ENCODE assay signal across 15 cellular contexts in the genomic region with DNA sequence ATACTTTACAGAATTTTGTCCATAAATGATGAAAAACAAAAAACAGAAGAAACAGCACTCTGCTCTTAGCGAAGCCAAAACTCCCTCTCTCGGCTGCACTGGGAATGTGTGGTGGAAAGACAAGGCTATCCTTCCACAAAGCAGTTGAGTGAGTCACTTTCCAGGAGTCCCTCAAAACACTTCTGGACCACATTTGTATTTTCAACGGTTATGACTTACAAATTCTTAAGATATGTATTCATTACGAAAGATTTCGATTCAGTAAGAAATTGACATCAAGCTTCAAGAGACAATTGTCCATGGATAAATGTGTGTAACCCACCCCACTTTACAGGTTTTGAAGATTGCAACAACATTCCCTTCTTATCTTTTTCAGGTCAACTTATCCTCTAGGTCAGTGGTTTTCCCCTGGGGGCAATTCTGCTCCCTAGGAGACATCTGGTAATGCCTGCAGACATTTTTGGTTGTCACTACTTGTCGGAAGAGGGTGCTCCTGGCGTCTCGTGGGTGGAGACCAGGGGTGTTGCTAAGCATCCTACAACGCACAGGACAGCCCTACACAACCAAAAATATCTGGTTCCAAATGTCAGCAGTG.
DNase-seq lines count a peak whose midpoint lies in the region; ATAC-seq, FAIRE-seq and TF ChIP-seq lines count a peak whose summit lies in the region.
"Had no signal": no experiment of that assay in that cellular context is flagged by ENCODE, and none has a peak within 500 bp of the region (broad histone marks: within the 10 kb centered on the region; RNA-seq: fewer than 3 reads in every experiment).

No MANE protein-coding gene starts in this region.

- peaks cover 0 to 40% (median 15%) of the 10 kb centered on the region in 9 donors for H3K36me3 ChIP-seq in heart left ventricle
- peaks cover 15% of the 10 kb centered on the region for H3K36me3 ChIP-seq in thoracic aorta
- H3K36me3 ChIP-seq in psoas muscle (ENCODE audit: insufficient read depth in 1 of 2, low read depth in 1 of 2), result peaks cover 0 to 10% of the 10 kb centered on the region in 2 donors

- ATAC-seq in heart left ventricle, result peak in 3 of 4 donors; percentile 40 to 53 (median 51)
- peak; percentile 92 for ATAC-seq in thoracic aorta (ENCODE audit: insufficient number of reproducible peaks, low FRiP score, low read depth)
- ATAC-seq in psoas muscle, result no peak
- ATAC-seq: activated CD8-positive, alpha-beta memory T cell treated with anti-CD3 and anti-CD28 coated beads, Interleukin-2, amount 10 ng/mL, durations not matched to agents 7 days and 5 days had no signal

- no peaks in the 10 kb centered on the region for H3K9me3 ChIP-seq in heart left ventricle
- no peaks in the 10 kb centered on the region for H3K9me3 ChIP-seq in thoracic aorta
- H3K9me3 ChIP-seq in psoas muscle, result no peaks in the 10 kb centered on the region

- intact Hi-C loops in heart left ventricle (cut with DNase I) (no loop called here), cardiac septum (cut with DNase I) (no loop called here), psoas muscle (cut with DNase I) (no loop called here)

- H3K27ac ChIP-seq in heart left ventricle (no peak overlapping the region), thoracic aorta (peak overlapping the region; percentile 69 to 74), psoas muscle (no peak overlapping the region)
- H3K27ac ChIP-seq: neural progenitor cell had no signal

- peak in 3 of 12 donors; percentile 16 to 36 (median 24) for TF ChIP-seq CTCF in heart left ventricle (IDR thresholded peaks at IDR 0.05)
- TF ChIP-seq CTCF in fibroblast of villous mesenchyme (IDR thresholded peaks at IDR 0.05; ENCODE audit: insufficient read depth, low read depth, low read length), result peak; percentile 65
- peak; percentile 54 for TF ChIP-seq CTCF in thoracic aorta (IDR thresholded peaks at IDR 0.05)
- no peak for TF ChIP-seq CTCF in psoas muscle (IDR thresholded peaks at IDR 0.05)

- DNase-seq in heart left ventricle (no peak), cardiac septum (ENCODE audit: low spot score) (no peak), SW 1271 (lab: John Stamatoyannopoulos, UW) (peak; percentile 11 to 73), fibroblast of villous mesenchyme (ENCODE audit: low read depth) (peak; percentile 87), thoracic aorta (ENCODE audit: low spot score) (no peak), psoas muscle (no peak), NAMALWA (ENCODE audit: low spot score) (no peak), GM19239 (ENCODE audit: insufficient read length, low spot score) (no peak)
- DNase-seq: activated CD8-positive, alpha-beta memory T cell treated with anti-CD3 and anti-CD28 coated beads, Interleukin-2, amount 10 ng/mL, durations not matched to agents 7 days and 5 days; AML-193; amygdala; KG1; stimulated activated CD4-positive, alpha-beta T cell treated with anti-CD3 and anti-CD28 coated beads, Interleukin-2, amount 100 ng/mL, for 24 hours had no signal

- H3K4me1 ChIP-seq in heart left ventricle (peaks cover 0 to 35% (median 14%) of the 10 kb centered on the region in 12 donors), thoracic aorta (ENCODE audit: control insufficient read depth in 1 of 2, low read depth in 2 of 2) (peaks cover 20 to 44% of the 10 kb centered on the region in 2 donors), psoas muscle (no peaks in the 10 kb centered on the region)

- H3K4me3 ChIP-seq in heart left ventricle (no peak overlapping the region), fibroblast of villous mesenchyme (ENCODE audit: low read depth, low read length) (no peak overlapping the region), thoracic aorta (no peak overlapping the region), psoas muscle (no peak overlapping the region)
- H3K4me3 ChIP-seq: neural progenitor cell had no signal

- no peak for FAIRE-seq in GM19239 (lab: Jason Lieb, UNC)
- FAIRE-seq: endothelial cell of umbilical vein had no signal

- 60 to 68% (median 64%) methylated on average over 9 of the region's 9 CpGs for WGBS in heart left ventricle, 4 donors
- WGBS in psoas muscle, 3 donors, result 80 to 90% (median 83%) methylated on average over 9 of the region's 9 CpGs

- no peak for TF ChIP-seq POLR2A in heart left ventricle (IDR thresholded peaks at IDR 0.05)

- H3K27me3 ChIP-seq in heart left ventricle, result no peaks in the 10 kb centered on the region
- H3K27me3 ChIP-seq in thoracic aorta (replicated peaks; ENCODE audit: insufficient read depth), result no peaks in the 10 kb centered on the region
- H3K27me3 ChIP-seq in psoas muscle (ENCODE audit: insufficient read depth in 3 of 3, low read length in 2 of 3), result no peaks in the 10 kb centered on the region
- H3K27me3 ChIP-seq: neural progenitor cell had no signal

Comparison
In these comparisons a context has a peak if more than half of its experiments do, and no peak if none do; other contexts are left out.
1. ATAC-seq: peak in heart left ventricle (3 of 4) and thoracic aorta (single experiment); none in psoas muscle (0 of 4).
2. DNase-seq: peak in SW 1271 (2 of 2) and fibroblast of villous mesenchyme (single experiment); none in heart left ventricle (0 of 5), cardiac septum (single experiment), thoracic aorta (single experiment), psoas muscle (0 of 2), NAMALWA (single experiment) and GM19239 (single experiment).
3. H3K27ac ChIP-seq: peak in thoracic aorta (2 of 2); none in heart left ventricle (0 of 12) and psoas muscle (single experiment).